8 cellular contexts compared by ENCODE assay signal in the genomic region with DNA sequence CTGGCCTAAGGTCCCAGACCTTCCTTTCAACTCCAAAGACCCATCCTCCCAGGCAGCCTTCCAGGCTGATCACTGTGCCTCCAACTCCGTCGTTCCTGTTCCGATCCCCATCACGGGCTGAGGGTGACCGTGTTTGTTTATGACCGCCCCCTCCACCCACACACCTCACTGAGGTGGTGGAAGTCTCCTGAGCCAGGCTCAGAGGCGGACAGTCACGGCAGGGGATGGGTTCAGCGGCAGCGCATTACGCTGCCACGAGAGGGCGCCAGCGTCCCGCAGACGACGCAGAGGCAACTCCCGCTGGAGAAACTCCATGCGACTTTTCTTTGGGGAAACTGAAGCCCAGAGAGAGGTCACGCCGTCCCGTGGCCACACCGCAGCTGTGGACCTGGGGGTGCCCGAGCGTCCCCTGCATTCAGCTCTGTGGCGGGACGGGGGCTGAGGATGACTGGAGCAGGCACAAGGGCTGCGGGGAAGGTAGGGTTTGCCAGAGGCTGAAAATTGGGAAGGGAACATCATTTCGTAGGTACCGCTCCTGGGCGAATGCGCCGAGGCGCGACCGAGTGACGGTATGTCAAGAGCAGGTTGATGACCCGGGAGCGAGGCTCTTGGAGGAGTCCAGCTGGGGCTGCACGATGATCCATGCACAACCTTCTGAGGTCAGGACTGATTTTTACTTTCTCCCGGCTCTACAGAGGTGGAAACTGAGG. TPM values are rescaled to one million over a fixed set of nuclear protein-coding genes. Genes with fewer than 3 reads are reported as not detected.
DNase-seq lines count a peak whose midpoint lies in the region; ATAC-seq, FAIRE-seq and TF ChIP-seq lines count a peak whose summit lies in the region.

No MANE protein-coding gene starts in this region.

- H2AFZ ChIP-seq in PC-3 (ENCODE audit: low read length): peak overlapping the region; percentile 51

- POLR2A ChIA-PET in A549 (lab: Yijun Ruan, JAX) (no interaction called here), PC-3 (lab: Charles Lee; ENCODE audit: unreplicated experiment) (no interaction called here)

- H3K4me1 ChIP-seq in A549: peaks cover 30% of the 10 kb centered on the region
- H3K4me1 ChIP-seq in PC-3 (ENCODE audit: insufficient read depth, low read length): peaks cover 29% of the 10 kb centered on the region

- H3K27me3 Mint-ChIP-seq in naive B cell: no peaks in the 10 kb centered on the region

- TF ChIP-seq EP300 in A549 (IDR thresholded peaks at IDR 0.05): no peak

- intact Hi-C loops in PC-3 (cut with micrococcal nuclease): loop anchor here (1.0 kb wide), 1 partner anchor 51 kb away; no protein-coding TSS in a partner anchor

- TF ChIP-seq POLR2A in A549 (IDR thresholded peaks at IDR 0.05; ENCODE audit: low read length): no peak

- BruUV-seq in PC-3 (replicated peaks; lab: Mats Ljungman, UMichigan): no TSS peak

- peak; percentile 71 to 75 for DNase-seq in A549 (ENCODE audit: low read depth in 1 of 2, low spot score in 1 of 2)
- peak; percentile 90 for DNase-seq in HK-2 (ENCODE audit: unreplicated experiment)
- peak; percentile 92 for DNase-seq in PC-3
- peak; percentile 75 for DNase-seq in activated T-helper 1 cell treated with Interleukin-2 at 50 U/mL for 16 hours (ENCODE audit: low read depth)
- DNase-seq in fibroblast of gingiva (ENCODE audit: low read depth): peak; percentile 54
- peak; percentile 79 for DNase-seq in naive B cell
- peak; percentile 86 to 89 for DNase-seq in stimulated activated effector memory CD8-positive, alpha-beta T cell treated with anti-CD3 and anti-CD28 coated beads, Interleukin-12 subunit alpha, Interleukin-12 subunit beta, amount 100 ng/mL, for 72 hours (ENCODE audit: low spot score in 2 of 2)

- no peaks in the 10 kb centered on the region for H3K9me3 ChIP-seq in A549
- no peaks in the 10 kb centered on the region for H3K9me3 ChIP-seq in PC-3 (ENCODE audit: low read length)

- no peak overlapping the region for H3K4me3 ChIP-seq in A549
- peak overlapping the region; percentile 65 for H3K4me3 ChIP-seq in PC-3 (ENCODE audit: low read length)

- no peaks in the 10 kb centered on the region for H3K9me3 Mint-ChIP-seq in naive B cell
- no peaks in the 10 kb centered on the region for H3K9me3 Mint-ChIP-seq in stimulated activated effector memory CD8-positive, alpha-beta T cell treated with anti-CD3 and anti-CD28 coated beads, Interleukin-12 subunit alpha, Interleukin-12 subunit beta, amount 100 ng/mL, for 72 hours

- H3K4me3 Mint-ChIP-seq in naive B cell: peak overlapping the region; percentile 86 to 99 (median 94)
- peak overlapping the region; percentile 84 for H3K4me3 Mint-ChIP-seq in stimulated activated effector memory CD8-positive, alpha-beta T cell treated with anti-CD3 and anti-CD28 coated beads, Interleukin-12 subunit alpha, Interleukin-12 subunit beta, amount 100 ng/mL, for 72 hours

- no peaks in the 10 kb centered on the region for H3F3A ChIP-seq in PC-3 (ENCODE audit: low read length, unreplicated experiment)

- peak overlapping the region; percentile 95 to 100 (median 98) for H3K27ac Mint-ChIP-seq in naive B cell
- peak overlapping the region; percentile 85 for H3K27ac Mint-ChIP-seq in stimulated activated effector memory CD8-positive, alpha-beta T cell treated with anti-CD3 and anti-CD28 coated beads, Interleukin-12 subunit alpha, Interleukin-12 subunit beta, amount 100 ng/mL, for 72 hours

- no peaks in the 10 kb centered on the region for H3K27me3 ChIP-seq in PC-3 (ENCODE audit: low read length)

- TF ChIP-seq CTCF in A549 (IDR thresholded peaks at IDR 0.05) (peak; percentile 87), PC-3 (conservative IDR thresholded peaks at IDR 0.05; ENCODE audit: low read depth, low read length) (peak; percentile 97)

- peak overlapping the region; percentile 39 for H3K9ac ChIP-seq in PC-3 (ENCODE audit: low read length)

- CTCF ChIA-PET in A549 (lab: Yijun Ruan, JAX) (interaction anchor here (0.5 to 8.3 kb wide), 18 partner anchors 9 to 155 kb away, joined by 3 to 136 read pairs (median 4); no protein-coding TSS in a partner anchor), PC-3 (lab: Charles Lee) (no interaction called here)

- WGBS in A549 (ENCODE audit: missing lambda C conversion rate): 54% methylated on average over 21 of the region's 41 CpGs

- no peak for FAIRE-seq in A549 (lab: Jason Lieb, UNC)

- peak; percentile 90 for TF ChIP-seq RAD21 in A549 (conservative IDR thresholded peaks at IDR 0.05 in 1 of 2, IDR thresholded peaks at IDR 0.05 in 1 of 2)

- peak; percentile 93 to 94 for ATAC-seq in A549
- peak; percentile 61 for ATAC-seq in GM18498 (IDR thresholded peaks at IDR 0.05; ENCODE audit: unreplicated experiment)
- peak; percentile 81 for ATAC-seq in PC-3
- ATAC-seq in naive B cell (ENCODE audit: low read depth in 2 of 2): peak; percentile 51 to 61
- ATAC-seq in stimulated activated effector memory CD8-positive, alpha-beta T cell treated with anti-CD3 and anti-CD28 coated beads, Interleukin-12 subunit alpha, Interleukin-12 subunit beta, amount 100 ng/mL, for 72 hours: peak; percentile 81

- peak overlapping the region; percentile 53 for H3K4me2 ChIP-seq in A549
- H3K4me2 ChIP-seq in PC-3 (ENCODE audit: low read length): peak overlapping the region; percentile 88

- H3K27ac ChIP-seq in A549 (peak overlapping the region; percentile 62 to 76; a peak in 5 of 6 replicates), PC-3 (ENCODE audit: low read length) (no peak overlapping the region; the same call in 1 of the 2 replicates)

- H3K79me2 ChIP-seq in PC-3 (ENCODE audit: low read length): peaks cover 13% of the 10 kb centered on the region

- H3K4me1 Mint-ChIP-seq in naive B cell: peaks cover 27 to 46% (median 30%) of the 10 kb centered on the region in 3 donors
- H3K4me1 Mint-ChIP-seq in stimulated activated effector memory CD8-positive, alpha-beta T cell treated with anti-CD3 and anti-CD28 coated beads, Interleukin-12 subunit alpha, Interleukin-12 subunit beta, amount 100 ng/mL, for 72 hours: peaks cover 24% of the 10 kb centered on the region

- no peaks in the 10 kb centered on the region for H3K36me3 Mint-ChIP-seq in naive B cell
- H3K36me3 Mint-ChIP-seq in stimulated activated effector memory CD8-positive, alpha-beta T cell treated with anti-CD3 and anti-CD28 coated beads, Interleukin-12 subunit alpha, Interleukin-12 subunit beta, amount 100 ng/mL, for 72 hours: peaks cover 89% of the 10 kb centered on the region

- H4K20me1 ChIP-seq in PC-3 (ENCODE audit: low read length): no peaks in the 10 kb centered on the region

- no peaks in the 10 kb centered on the region for H3K9me2 ChIP-seq in PC-3 (replicated peaks; ENCODE audit: low read length)

- H3K36me3 ChIP-seq in PC-3 (ENCODE audit: low read depth, low read length): peaks cover 12% of the 10 kb centered on the region; the same call in 1 of the 2 replicates

TF ChIP-seq in A549, 52 proteins besides CTCF, POLR2A, EP300 and RAD21:
- TF ChIP-seq BHLHE40 (IDR thresholded peaks at IDR 0.05; ENCODE audit: low read depth, low read length) (no peak), SMC3 (IDR thresholded peaks at IDR 0.05) (peak; percentile 84), FOSL2 (IDR thresholded peaks at IDR 0.05) (no peak), FOSL2 (CRISPR knock-in tag; IDR thresholded peaks at IDR 0.05) (0 out of 2 replicates have a peak, but pooled peaks have one; percentile 12)
- TF ChIP-seq, protein P1, sequence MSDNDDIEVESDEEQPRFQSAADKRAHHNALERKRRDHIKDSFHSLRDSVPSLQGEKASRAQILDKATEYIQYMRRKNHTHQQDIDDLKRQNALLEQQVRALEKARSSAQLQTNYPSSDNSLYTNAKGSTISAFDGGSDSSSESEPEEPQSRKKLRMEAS (IDR thresholded peaks at IDR 0.05): peak; percentile 46; the same call in 1 of the 2 replicates

RNA-seq across cellular contexts. Expression of a gene that starts 0.9 kb away (rescaled TPM):
- polyA plus RNA-seq in A549 (2011; rRNA removed) (11.2 and 14.5 TPM in 2 replicates), A549 (2017; fragmentation: RNase III; extraction: RNeasy Plus Mini Kit Qiagen cat#74134 plus additional on column Dnase treatment) (14.8 to 15.2 TPM (median 15.0 TPM) in 3 replicates), naive B cell (ENCODE audit: low read depth in 6 of 6) (100 to 1,000 TPM in 1 of 6 donors, 10 to 100 TPM in 5; 47.7 to 110 (median 50.8) TPM)
- 20.2 and 31.4 TPM in 2 replicates for polyA plus RNA-seq in A549 (2012; cell fraction: cytosol; rRNA removed)
- polyA plus RNA-seq in A549 (2012; cell fraction: nucleus; rRNA removed): 59.5 and 87.8 TPM in 2 replicates
- polyA minus RNA-seq in A549 (2011; rRNA and poly(A)+ RNA removed): 5.6 and 7.9 TPM in 2 replicates
- 27.7 and 38.5 TPM in 2 replicates for total RNA-seq in PC-3 (2014; rRNA removed)

RNA-seq across cellular contexts. Expression of a gene that starts 40.1 kb away (rescaled TPM):
- polyA plus RNA-seq in A549 (2011; rRNA removed) (0.20 and 0.43 TPM in 2 replicates), A549 (2017; fragmentation: RNase III; extraction: RNeasy Plus Mini Kit Qiagen cat#74134 plus additional on column Dnase treatment) (0.56 to 0.85 TPM (median 0.69 TPM) in 3 replicates), naive B cell (ENCODE audit: low read depth in 6 of 6) (under 1 TPM in 1 of 6 donors, not detected in 5; 0.27 TPM)
- polyA plus RNA-seq in A549 (2012; cell fraction: cytosol; rRNA removed): 0.62 and 0.69 TPM in 2 replicates
- 0.28 and 0.89 TPM in 2 replicates for polyA plus RNA-seq in A549 (2012; cell fraction: nucleus; rRNA removed)
- polyA minus RNA-seq in A549 (2011; rRNA and poly(A)+ RNA removed): 0.37 and 0.63 TPM in 2 replicates
- total RNA-seq in PC-3 (2014; rRNA removed): not detected in 2 replicates
